In the genomic region with DNA sequence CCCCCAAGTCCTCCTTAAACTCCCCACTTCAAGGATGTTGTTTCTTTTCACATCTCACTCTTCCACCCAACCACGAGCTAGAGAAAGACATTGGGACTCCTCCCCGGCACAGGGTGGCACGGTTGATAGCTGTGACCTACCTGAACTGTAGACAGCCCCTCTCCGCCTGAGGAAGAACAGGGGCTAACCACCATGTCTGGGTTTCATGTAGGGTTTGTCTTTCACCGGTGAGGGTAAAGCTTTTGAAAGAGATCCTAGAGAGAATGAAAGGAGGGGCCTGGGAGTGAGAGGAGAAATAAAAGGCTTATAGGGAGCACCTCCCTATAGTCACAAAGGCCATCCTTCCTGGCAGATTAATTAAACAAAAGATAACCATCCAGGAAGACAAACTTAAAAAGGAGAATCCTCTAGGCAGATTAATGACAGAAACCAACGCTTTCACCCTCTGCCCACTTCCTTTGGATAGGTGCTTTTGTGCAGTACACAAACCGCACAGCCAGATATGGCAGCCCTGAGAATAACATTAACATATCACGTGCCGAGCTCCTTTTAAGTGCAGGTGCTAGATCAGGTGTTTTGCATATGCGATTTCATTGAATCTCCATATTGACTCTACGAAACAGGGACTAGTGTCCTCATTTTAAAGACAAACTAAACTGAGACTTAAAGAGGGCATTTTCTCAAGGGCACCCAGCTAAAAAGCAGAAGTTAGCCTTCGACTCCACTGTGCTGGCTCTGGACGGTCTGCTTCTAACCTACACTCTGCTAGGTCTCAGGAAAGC, we compare ENCODE assay signal across 9 cellular contexts.
A peak's percentile ranks its signal among the peaks of the same experiment; 100 is the strongest.
DNase-seq lines count a peak whose midpoint lies in the region; ATAC-seq and TF ChIP-seq lines count a peak whose summit lies in the region.
"Had no signal": no experiment of that assay in that cellular context is flagged by ENCODE, and none has a peak within 500 bp of the region (broad histone marks: within the 10 kb centered on the region; RNA-seq: fewer than 3 reads in every experiment).

No MANE protein-coding gene starts in this region.

- H3K4me3 ChIP-seq in adipocyte (ENCODE audit: low read length) (no peak overlapping the region), coronary artery (no peak overlapping the region)

- peaks cover 40% of the 10 kb centered on the region for H3K4me1 ChIP-seq in adipocyte (ENCODE audit: control insufficient read depth, insufficient read depth, low read length)

- TF ChIP-seq CTCF in coronary artery (IDR thresholded peaks at IDR 0.05) = no peak

- H3K36me3 ChIP-seq in adipocyte (ENCODE audit: control insufficient read depth, insufficient read depth, low read length, severe bottlenecking) = no peaks in the 10 kb centered on the region
- H3K36me3 ChIP-seq: neutrophil had no signal

- peak overlapping the region; percentile 82 for H3K9ac ChIP-seq in adipocyte (ENCODE audit: low read length)

- ATAC-seq in HG03045 (IDR thresholded peaks at IDR 0.05; ENCODE audit: unreplicated experiment) = peak; percentile 73

- H3K9me3 ChIP-seq in adipocyte (ENCODE audit: control insufficient read depth, low read length) = no peaks in the 10 kb centered on the region
- H3K9me3 ChIP-seq: neutrophil had no signal

- H3K27me3 ChIP-seq in adipocyte (replicated peaks; ENCODE audit: control insufficient read depth, insufficient read depth, low read length) = no peaks in the 10 kb centered on the region
- H3K27me3 ChIP-seq: neutrophil had no signal

- no peak overlapping the region for H3K27ac ChIP-seq in coronary artery
- H3K27ac ChIP-seq in caudate nucleus (ENCODE audit: low read depth, low read length) = no peak overlapping the region
- H3K27ac ChIP-seq: neutrophil had no signal

- DNase-seq in stimulated activated CD4-positive, alpha-beta T cell treated with anti-CD3 and anti-CD28 coated beads, Interleukin-15, amount 100 ng/mL, for 24 hours = peak; percentile 53
- no peak for DNase-seq in stimulated activated CD4-positive, alpha-beta T cell treated with anti-CD3 and anti-CD28 coated beads, Interleukin-2, amount 100 ng/mL, for 48 hours
- DNase-seq in NCI-H526 treated with DMSO at 0.1 percent for 48 hours (lab: John Stamatoyannopoulos, UW) = peak; percentile 89
- no peak for DNase-seq in adipocyte (ENCODE audit: low read depth)
- DNase-seq in D341Med (ENCODE audit: low spot score) = no peak
- DNase-seq in coronary artery (ENCODE audit: low spot score) = no peak
- no peak for DNase-seq in caudate nucleus (lab: John Stamatoyannopoulos, UW)

Comparison
In these comparisons a context has a peak if more than half of its experiments do, and no peak if none do; other contexts are left out.
1. DNase-seq: peak in stimulated activated CD4-positive, alpha-beta T cell treated with anti-CD3 and anti-CD28 coated beads, Interleukin-15, amount 100 ng/mL, for 24 hours (single experiment) and NCI-H526 treated with DMSO at 0.1 percent for 48 hours (single experiment); none in stimulated activated CD4-positive, alpha-beta T cell treated with anti-CD3 and anti-CD28 coated beads, Interleukin-2, amount 100 ng/mL, for 48 hours (0 of 2), adipocyte (single experiment), D341Med (single experiment), coronary artery (single experiment) and caudate nucleus (0 of 61).